18 cellular contexts compared by ENCODE assay signal in the genomic region with DNA sequence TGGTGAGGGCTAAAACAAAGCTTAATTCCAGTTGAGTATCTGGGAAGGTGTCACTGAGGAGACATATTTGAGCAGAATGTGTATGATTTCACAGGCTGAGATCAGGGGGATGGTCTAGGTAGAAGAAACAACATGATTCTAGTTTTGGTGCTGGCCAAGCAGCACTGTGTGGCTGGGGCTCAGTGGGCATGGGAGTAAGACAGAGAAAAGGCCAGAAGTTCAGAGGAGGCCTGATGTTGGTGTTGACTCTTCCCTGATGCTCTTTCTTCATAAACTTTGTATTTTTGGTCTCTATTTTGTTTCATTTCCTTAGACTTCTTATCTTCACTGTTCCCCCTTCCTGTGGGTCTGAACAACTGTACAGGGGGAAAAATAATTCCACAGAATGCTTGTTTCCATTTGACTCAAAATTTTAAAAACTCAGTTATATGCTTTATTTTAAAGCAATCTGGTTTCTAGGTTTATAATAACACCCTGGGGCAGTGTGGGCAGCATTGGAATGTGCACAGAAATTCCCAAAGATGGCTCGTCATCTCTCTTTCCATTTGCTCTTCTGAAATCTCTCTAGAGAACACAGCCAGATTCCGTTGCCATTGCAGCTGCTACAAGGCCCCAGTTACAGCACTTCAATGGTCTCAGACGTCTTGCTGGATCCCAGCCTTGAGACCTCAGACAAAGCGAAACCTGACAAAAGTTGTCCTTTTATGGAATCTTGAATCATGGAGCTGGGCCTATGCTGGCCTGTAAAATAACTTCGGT.
DNase-seq lines count a peak whose midpoint lies in the region; ATAC-seq and TF ChIP-seq lines count a peak whose summit lies in the region.
"Had no signal": no experiment of that assay in that cellular context is flagged by ENCODE, and none has a peak within 500 bp of the region (broad histone marks: within the 10 kb centered on the region; RNA-seq: fewer than 3 reads in every experiment).

No MANE protein-coding gene starts in this region.

- H4K5ac ChIP-seq in IMR-90 (ENCODE audit: low read depth, low read length), result no peak overlapping the region

- H3K27ac ChIP-seq in IMR-90 (ENCODE audit: insufficient read depth, low read length) (no peak overlapping the region), neuronal stem cell (replicated peaks; ENCODE audit: low read length) (no peak overlapping the region)
- H3K27ac ChIP-seq: A549, HL-60, neural progenitor cell, RWPE1 had no signal

- H3K79me1 ChIP-seq in IMR-90 (ENCODE audit: low read depth in 1 of 2, low read length in 2 of 2) (no peaks in the 10 kb centered on the region), neuronal stem cell (ENCODE audit: low read depth, low read length) (no peaks in the 10 kb centered on the region)

- H2BK5ac ChIP-seq in IMR-90 (ENCODE audit: low read depth, low read length, poor library complexity, severe bottlenecking) (no peak overlapping the region), neuronal stem cell (ENCODE audit: low read length) (no peak overlapping the region)

- no TSS peak for BruUV-seq in IMR-90 (replicated peaks; lab: Mats Ljungman, UMichigan)

- no peak overlapping the region for H3K4me3 Mint-ChIP-seq in T-helper 2 cell treated with Interferon-gamma antibody and Interleukin-4, amounts not matched to agents 5 μg/mL and 100 μg/mL, for 36 hours
- no peak overlapping the region for H3K4me3 Mint-ChIP-seq in osteocyte (ENCODE audit: unreplicated experiment)
- H3K4me3 Mint-ChIP-seq: neural progenitor cell, type B pancreatic cell had no signal

- intact Hi-C loops in IMR-90 (cut with micrococcal nuclease), result no loop called here

- in situ Hi-C loops in IMR-90 (cut with MboI; ENCODE audit: low sequenced_read_pairs), result no loop called here

- no peak overlapping the region for H4K91ac ChIP-seq in IMR-90 (ENCODE audit: insufficient read depth, low read depth, low read length)
- H4K91ac ChIP-seq in neuronal stem cell (ENCODE audit: low read depth, low read length, poor library complexity), result no peak overlapping the region

- H3K36me3 ChIP-seq in IMR-90 (ENCODE audit: control insufficient read depth, insufficient read depth, low read length) (no peaks in the 10 kb centered on the region), neuronal stem cell (replicated peaks in 1 of 2; ENCODE audit: control insufficient read depth in 2 of 2, insufficient read depth in 2 of 2, low read length in 2 of 2) (no peaks in the 10 kb centered on the region)
- H3K36me3 ChIP-seq: neural progenitor cell had no signal

- no peaks in the 10 kb centered on the region for H3K27me3 Mint-ChIP-seq in T-helper 2 cell treated with Interferon-gamma antibody and Interleukin-4, amounts not matched to agents 5 μg/mL and 100 μg/mL, for 36 hours (ENCODE audit: low read depth)
- peaks cover 15% of the 10 kb centered on the region for H3K27me3 Mint-ChIP-seq in osteocyte (ENCODE audit: unreplicated experiment)

- no peak overlapping the region for H2BK15ac ChIP-seq in IMR-90 (ENCODE audit: low read depth, low read length)
- H2BK15ac ChIP-seq in neuronal stem cell (ENCODE audit: low read length), result no peak overlapping the region

- peaks cover 34% of the 10 kb centered on the region for H3K4me1 Mint-ChIP-seq in T-helper 2 cell treated with Interferon-gamma antibody and Interleukin-4, amounts not matched to agents 5 μg/mL and 100 μg/mL, for 36 hours (ENCODE audit: low read depth)
- H3K4me1 Mint-ChIP-seq in osteocyte (ENCODE audit: unreplicated experiment), result peaks cover 27% of the 10 kb centered on the region

- H3K9me3 Mint-ChIP-seq in T-helper 2 cell treated with Interferon-gamma antibody and Interleukin-4, amounts not matched to agents 5 μg/mL and 100 μg/mL, for 36 hours, result no peaks in the 10 kb centered on the region
- no peaks in the 10 kb centered on the region for H3K9me3 Mint-ChIP-seq in osteocyte (ENCODE audit: unreplicated experiment)
- H3K9me3 Mint-ChIP-seq: neural progenitor cell, type B pancreatic cell had no signal

- no peak overlapping the region for H2BK120ac ChIP-seq in IMR-90 (ENCODE audit: low read depth, low read length)
- no peak overlapping the region for H2BK120ac ChIP-seq in neuronal stem cell (ENCODE audit: low read depth, low read length)

- H3K4ac ChIP-seq in IMR-90 (ENCODE audit: low read depth, low read length), result no peak overlapping the region
- no peak overlapping the region for H3K4ac ChIP-seq in neuronal stem cell (ENCODE audit: low read length)

- H3K27ac Mint-ChIP-seq in T-helper 2 cell treated with Interferon-gamma antibody and Interleukin-4, amounts not matched to agents 5 μg/mL and 100 μg/mL, for 36 hours, result peak overlapping the region; percentile 9
- H3K27ac Mint-ChIP-seq in osteocyte (ENCODE audit: unreplicated experiment), result peak overlapping the region; percentile 91
- H3K27ac Mint-ChIP-seq: neural progenitor cell, type B pancreatic cell had no signal

- H3K4me1 ChIP-seq in IMR-90 (ENCODE audit: control insufficient read depth, insufficient read depth, low read length) (no peaks in the 10 kb centered on the region), neuronal stem cell (ENCODE audit: control insufficient read depth in 2 of 2, insufficient read depth in 1 of 2, low read depth in 1 of 2, low read length in 2 of 2) (peaks cover 0 to 4% of the 10 kb centered on the region in 2 donors)

- H3K9ac ChIP-seq in IMR-90 (ENCODE audit: low read depth, low read length) (no peak overlapping the region), neuronal stem cell (ENCODE audit: low read depth, low read length, poor library complexity) (no peak overlapping the region)
- H3K9ac ChIP-seq: neural progenitor cell had no signal

- no peak overlapping the region for H2BK20ac ChIP-seq in IMR-90 (ENCODE audit: low read depth, low read length)

- dilution Hi-C loops in IMR-90 (cut with HindIII; ENCODE audit: low sequenced_read_pairs, unreplicated experiment), result no loop called here

- no peak overlapping the region for H2BK12ac ChIP-seq in neuronal stem cell (ENCODE audit: low read length)

- H3K23ac ChIP-seq in IMR-90 (ENCODE audit: low read depth, low read length) (no peak overlapping the region), neuronal stem cell (ENCODE audit: low read depth, low read length, poor library complexity) (no peak overlapping the region)

- no peak for DNase-seq in T-helper 2 cell treated with Interferon-gamma antibody and Interleukin-4, amounts not matched to agents 5 μg/mL and 100 μg/mL, for 36 hours (ENCODE audit: low spot score)
- DNase-seq in T-helper 2 cell, result no peak
- peak; percentile 30 for DNase-seq in IMR-90
- peak; percentile 41 for DNase-seq in choroid plexus epithelial cell (ENCODE audit: low read depth)
- DNase-seq in osteocyte (ENCODE audit: extremely low spot score, unreplicated experiment), result no peak
- DNase-seq in neuronal stem cell (ENCODE audit: low spot score), result no peak
- no peak for DNase-seq in central memory CD4-positive, alpha-beta T cell
- DNase-seq: DMS79; effector CD4-positive, alpha-beta T cell; NCI-H1048; NCI-H524 treated with DMSO at 0.1 percent for 48 hours; stimulated activated CD4-positive, alpha-beta T cell treated with anti-CD3 and anti-CD28 coated beads, Interleukin-12 subunit alpha, Interleukin-12 subunit beta, amount 100 ng/mL, for 4 hours had no signal

- H4K20me1 ChIP-seq in IMR-90 (ENCODE audit: insufficient read depth, low read length), result no peaks in the 10 kb centered on the region

- H3K27me3 ChIP-seq in IMR-90 (ENCODE audit: control insufficient read depth, insufficient read depth, low read length) (peaks cover 50% of the 10 kb centered on the region), neuronal stem cell (ENCODE audit: control insufficient read depth in 3 of 3, insufficient read depth in 3 of 3, low read depth in 1 of 3, low read length in 3 of 3) (peaks cover 0 to 57% (median 0%) of the 10 kb centered on the region in 3 experiments)
- H3K27me3 ChIP-seq: neural progenitor cell had no signal

- whole genome bisulfite sequencing in IMR-90 (ENCODE audit: extremely low coverage in 2 of 2, insufficient read length in 1 of 2), 2 experiments, result 55% methylated on average over 2 of the region's 5 CpGs; no CpG with 5 or more reads in 1 of the 2 experiments
- WGBS in neuronal stem cell (ENCODE audit: extremely low coverage in 2 of 2, insufficient read length in 2 of 2, insufficient replicate concordance in 1 of 2), 2 donors, result no CpG with 5 or more reads among the region's 5 CpGs

- H3K4me2 ChIP-seq in IMR-90 (ENCODE audit: low read depth, low read length) (no peak overlapping the region), neuronal stem cell (ENCODE audit: insufficient read depth, low read length, poor library complexity, severe bottlenecking) (no peak overlapping the region)
- H3K4me2 ChIP-seq: A549, neural progenitor cell had no signal

- H3K14ac ChIP-seq in IMR-90 (replicated peaks; ENCODE audit: low read depth, low read length) (no peak overlapping the region), neuronal stem cell (ENCODE audit: low read length) (no peak overlapping the region)

- peaks cover 66% of the 10 kb centered on the region for H3K36me3 Mint-ChIP-seq in T-helper 2 cell treated with Interferon-gamma antibody and Interleukin-4, amounts not matched to agents 5 μg/mL and 100 μg/mL, for 36 hours (ENCODE audit: low read depth)
- H3K36me3 Mint-ChIP-seq in osteocyte (ENCODE audit: unreplicated experiment), result no peaks in the 10 kb centered on the region
- H3K36me3 Mint-ChIP-seq: neural progenitor cell, type B pancreatic cell had no signal

- no peaks in the 10 kb centered on the region for H3K9me3 ChIP-seq in IMR-90 (ENCODE audit: control insufficient read depth, insufficient read depth, low read length)
- H3K9me3 ChIP-seq in neuronal stem cell (replicated peaks in 1 of 2; ENCODE audit: control insufficient read depth in 2 of 2, insufficient read depth in 1 of 2, low read depth in 1 of 2, low read length in 2 of 2), result no peaks in the 10 kb centered on the region
- H3K9me3 ChIP-seq: A549 had no signal

- TF ChIP-seq RAD21 in IMR-90 (IDR thresholded peaks at IDR 0.05; ENCODE audit: low read length), result no peak

- no peak overlapping the region for H2AK5ac ChIP-seq in IMR-90 (ENCODE audit: low read depth, low read length)
- no peak overlapping the region for H2AK5ac ChIP-seq in neuronal stem cell (ENCODE audit: low read depth, low read length)

- no peak overlapping the region for H4K8ac ChIP-seq in IMR-90 (ENCODE audit: low read depth in 2 of 2, low read length in 2 of 2)
- no peak overlapping the region for H4K8ac ChIP-seq in neuronal stem cell (ENCODE audit: low read depth, low read length)

- H2AK9ac ChIP-seq in IMR-90 (replicated peaks; ENCODE audit: low read depth, low read length, poor library complexity), result no peak overlapping the region

- TF ChIP-seq POLR2A in IMR-90 (IDR thresholded peaks at IDR 0.05; ENCODE audit: low read depth, low read length), result no peak

- H3K4me3 ChIP-seq in IMR-90 (ENCODE audit: insufficient read depth, low read depth, low read length) (no peak overlapping the region), choroid plexus epithelial cell (ENCODE audit: low read depth, low read length) (no peak overlapping the region), neuronal stem cell (ENCODE audit: low read length in 2 of 2) (no peak overlapping the region)
- H3K4me3 ChIP-seq: A549, neural progenitor cell had no signal

- ATAC-seq in IMR-90 (ENCODE audit: low read depth) (peak; percentile 75), GM21717 (IDR thresholded peaks at IDR 0.05; ENCODE audit: unreplicated experiment) (no peak)
- ATAC-seq: A549 had no signal

- no peak overlapping the region for H3K56ac ChIP-seq in IMR-90 (ENCODE audit: extremely low read depth, insufficient read depth, low read length)

- no peak overlapping the region for H3K18ac ChIP-seq in IMR-90 (ENCODE audit: low read depth, low read length)
- no peak overlapping the region for H3K18ac ChIP-seq in neuronal stem cell (ENCODE audit: low read length)

- H2AFZ ChIP-seq in IMR-90 (replicated peaks; ENCODE audit: low read length, poor library complexity) (peak overlapping the region; percentile 53), neuronal stem cell (ENCODE audit: low read length) (no peak overlapping the region)
- H2AFZ ChIP-seq: neural progenitor cell had no signal

- POLR2A ChIA-PET in IMR-90 (lab: Charles Lee; ENCODE audit: unreplicated experiment), result no interaction called here

- no peak for TF ChIP-seq CTCF in IMR-90 (conservative IDR thresholded peaks at IDR 0.05; ENCODE audit: low read depth, low read length)
- no peak for TF ChIP-seq CTCF in choroid plexus epithelial cell (conservative IDR thresholded peaks at IDR 0.05; ENCODE audit: low read depth, low read length)
- no peak for TF ChIP-seq CTCF in osteocyte (IDR thresholded peaks at IDR 0.05)

- H3K9me1 ChIP-seq in IMR-90 (ENCODE audit: insufficient read depth, low read length), result no peaks in the 10 kb centered on the region

- CTCF ChIA-PET in IMR-90 (lab: Yijun Ruan, JAX), result no interaction called here

Comparison
In these comparisons a context has a peak if more than half of its experiments do, and no peak if none do; other contexts are left out.
1. DNase-seq: peak in IMR-90 (single experiment) and choroid plexus epithelial cell (single experiment); none in T-helper 2 cell treated with Interferon-gamma antibody and Interleukin-4, amounts not matched to agents 5 μg/mL and 100 μg/mL, for 36 hours (single experiment), T-helper 2 cell (0 of 5), osteocyte (single experiment), neuronal stem cell (single experiment) and central memory CD4-positive, alpha-beta T cell (single experiment).